1 cellular context compared by ENCODE assay signal in the genomic region with DNA sequence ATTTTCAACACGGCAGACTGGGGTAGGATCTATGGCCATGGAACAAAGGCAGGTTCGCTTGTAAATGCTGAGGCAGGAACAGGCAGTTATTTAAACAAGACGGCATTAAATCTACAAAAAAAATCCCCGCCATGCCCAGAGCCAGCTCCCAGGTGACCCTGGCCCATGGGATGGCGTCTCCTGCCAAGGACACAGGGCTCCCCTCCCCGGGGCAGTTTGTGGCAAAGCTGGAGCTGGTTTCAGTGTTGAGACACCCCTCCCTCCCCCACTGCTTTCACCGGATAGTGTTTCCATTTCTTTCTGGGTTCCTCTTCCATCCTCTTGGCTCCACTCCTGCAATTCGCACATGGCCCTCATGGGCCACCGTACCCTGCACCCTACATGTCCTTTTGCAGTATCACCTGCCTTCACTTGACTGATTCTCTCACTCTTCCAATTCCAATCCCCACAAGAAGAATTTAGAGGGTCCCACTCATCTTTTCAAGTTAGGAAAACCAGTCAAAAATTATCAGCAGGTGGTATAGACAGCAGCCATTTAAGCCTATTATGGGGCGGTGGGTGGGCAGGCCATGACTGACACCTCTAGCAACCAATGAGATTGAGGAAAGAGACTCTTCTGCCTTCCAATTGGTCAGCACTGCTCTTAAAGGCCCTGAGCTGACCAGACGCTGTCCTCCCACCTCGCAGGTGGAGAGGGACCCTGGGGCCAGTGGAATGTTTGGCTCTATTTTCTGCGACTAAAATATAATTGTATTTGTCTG.
A peak's percentile ranks its signal among the peaks of the same experiment; 100 is the strongest.
TF ChIP-seq lines count a peak whose summit lies in the region.

No MANE protein-coding gene starts in this region.

TF ChIP-seq in H1, 55 proteins besides CTCF, POLR2A, EP300 and RAD21 (continued from another document):
- no peak for TF ChIP-seq ZNF274 (IDR thresholded peaks at IDR 0.05; ENCODE audit: borderline replicate concordance, extremely low read depth, low read length)
- TF ChIP-seq JUND (IDR thresholded peaks at IDR 0.05; ENCODE audit: low read length) = no peak
- peak; percentile 86 for TF ChIP-seq CHD2 (IDR thresholded peaks at IDR 0.05; ENCODE audit: low read length)
- no peak for TF ChIP-seq BCL11A (IDR thresholded peaks at IDR 0.05; ENCODE audit: low read depth in 2 of 2, low read length in 2 of 2)
- no peak for TF ChIP-seq BACH1 (IDR thresholded peaks at IDR 0.05; ENCODE audit: low read length)
